Comparison of ENCODE assay signal across 1 cellular context in the genomic region with DNA sequence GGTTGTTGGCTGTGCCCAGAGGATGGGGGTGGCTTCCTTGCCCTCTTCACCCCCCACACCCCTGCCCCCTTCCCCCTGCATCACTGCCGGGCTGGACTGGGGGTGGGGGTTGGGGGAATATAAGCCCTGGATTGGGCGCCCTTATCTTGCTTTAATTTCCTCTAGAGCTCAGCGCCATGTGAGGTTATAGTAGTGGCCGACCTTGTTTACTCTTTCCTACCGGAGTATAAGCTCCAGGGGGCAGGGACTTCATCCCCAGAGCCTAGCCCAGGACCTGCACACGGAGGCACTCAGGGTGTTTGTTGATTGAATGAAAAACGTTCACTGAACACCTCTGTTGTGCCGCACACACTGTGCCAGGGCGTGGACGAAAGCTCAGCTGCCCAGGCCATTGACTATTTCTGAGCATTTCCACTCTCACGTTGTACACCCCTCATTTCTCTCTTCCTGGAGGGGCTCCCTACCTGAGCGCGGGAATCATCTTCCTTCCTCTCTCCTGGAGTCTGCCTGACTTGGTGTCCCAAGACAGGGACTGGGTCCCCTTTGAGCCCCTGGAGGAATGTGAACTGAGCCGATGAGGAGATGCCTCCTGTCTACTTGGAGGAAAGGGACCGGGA.
TF ChIP-seq lines count a peak whose summit lies in the region.

No MANE protein-coding gene starts in this region.

TF ChIP-seq in K562, 482 proteins besides CTCF, POLR2A, EP300 and RAD21:
- no peak for TF ChIP-seq GATAD2B (IDR thresholded peaks at IDR 0.05; ENCODE audit: borderline replicate concordance)
- TF ChIP-seq, protein P1, sequence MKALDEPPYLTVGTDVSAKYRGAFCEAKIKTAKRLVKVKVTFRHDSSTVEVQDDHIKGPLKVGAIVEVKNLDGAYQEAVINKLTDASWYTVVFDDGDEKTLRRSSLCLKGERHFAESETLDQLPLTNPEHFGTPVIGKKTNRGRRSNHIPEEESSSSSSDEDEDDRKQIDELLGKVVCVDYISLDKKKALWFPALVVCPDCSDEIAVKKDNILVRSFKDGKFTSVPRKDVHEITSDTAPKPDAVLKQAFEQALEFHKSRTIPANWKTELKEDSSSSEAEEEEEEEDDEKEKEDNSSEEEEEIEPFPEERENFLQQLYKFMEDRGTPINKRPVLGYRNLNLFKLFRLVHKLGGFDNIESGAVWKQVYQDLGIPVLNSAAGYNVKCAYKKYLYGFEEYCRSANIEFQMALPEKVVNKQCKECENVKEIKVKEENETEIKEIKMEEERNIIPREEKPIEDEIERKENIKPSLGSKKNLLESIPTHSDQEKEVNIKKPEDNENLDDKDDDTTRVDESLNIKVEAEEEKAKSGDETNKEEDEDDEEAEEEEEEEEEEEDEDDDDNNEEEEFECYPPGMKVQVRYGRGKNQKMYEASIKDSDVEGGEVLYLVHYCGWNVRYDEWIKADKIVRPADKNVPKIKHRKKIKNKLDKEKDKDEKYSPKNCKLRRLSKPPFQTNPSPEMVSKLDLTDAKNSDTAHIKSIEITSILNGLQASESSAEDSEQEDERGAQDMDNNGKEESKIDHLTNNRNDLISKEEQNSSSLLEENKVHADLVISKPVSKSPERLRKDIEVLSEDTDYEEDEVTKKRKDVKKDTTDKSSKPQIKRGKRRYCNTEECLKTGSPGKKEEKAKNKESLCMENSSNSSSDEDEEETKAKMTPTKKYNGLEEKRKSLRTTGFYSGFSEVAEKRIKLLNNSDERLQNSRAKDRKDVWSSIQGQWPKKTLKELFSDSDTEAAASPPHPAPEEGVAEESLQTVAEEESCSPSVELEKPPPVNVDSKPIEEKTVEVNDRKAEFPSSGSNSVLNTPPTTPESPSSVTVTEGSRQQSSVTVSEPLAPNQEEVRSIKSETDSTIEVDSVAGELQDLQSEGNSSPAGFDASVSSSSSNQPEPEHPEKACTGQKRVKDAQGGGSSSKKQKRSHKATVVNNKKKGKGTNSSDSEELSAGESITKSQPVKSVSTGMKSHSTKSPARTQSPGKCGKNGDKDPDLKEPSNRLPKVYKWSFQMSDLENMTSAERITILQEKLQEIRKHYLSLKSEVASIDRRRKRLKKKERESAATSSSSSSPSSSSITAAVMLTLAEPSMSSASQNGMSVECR (CRISPR knock-in tag; IDR thresholded peaks at IDR 0.05): no peak
- TF ChIP-seq NR1H2 (CRISPR knock-in tag; IDR thresholded peaks at IDR 0.05): 0 out of 2 replicates have a peak, but pooled peaks have one; percentile 34
- TF ChIP-seq DIDO1 (tag; IDR thresholded peaks at IDR 0.05; ENCODE audit: low read depth): no peak
